Comparison of ENCODE assay signal across 10 cellular contexts in the genomic region with DNA sequence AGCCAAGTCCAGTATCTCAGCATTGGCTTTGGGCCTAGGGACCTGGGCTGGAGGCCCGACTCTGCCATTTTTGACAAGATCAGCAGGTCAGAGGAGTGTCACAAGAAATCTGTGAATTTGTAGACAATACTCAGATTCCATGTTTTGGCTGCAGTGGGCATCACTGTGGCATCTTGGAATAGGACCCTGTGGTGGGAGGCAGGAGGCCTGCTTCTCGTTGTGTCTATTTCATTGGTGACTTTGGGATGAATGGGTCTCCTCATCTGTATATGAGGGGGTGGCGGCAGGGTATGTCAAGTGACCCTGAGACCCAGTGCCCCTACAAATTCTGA. TPM values are rescaled to one million over a fixed set of nuclear protein-coding genes. Genes with fewer than 3 reads are reported as not detected.
DNase-seq lines count a peak whose midpoint lies in the region; ATAC-seq and TF ChIP-seq lines count a peak whose summit lies in the region.
"Had no signal": no experiment of that assay in that cellular context is flagged by ENCODE, and none has a peak within 500 bp of the region (broad histone marks: within the 10 kb centered on the region; RNA-seq: fewer than 3 reads in every experiment).

No MANE protein-coding gene starts in this region.

- no peak; the same call in 1 of the 2 replicates for TF ChIP-seq CTCF in PC-3 (conservative IDR thresholded peaks at IDR 0.05; ENCODE audit: low read depth, low read length)
- peak; percentile 7 for TF ChIP-seq CTCF in colonic mucosa (IDR thresholded peaks at IDR 0.05)
- no peak for TF ChIP-seq CTCF in left lung (IDR thresholded peaks at IDR 0.05)

- H3K27me3 ChIP-seq in PC-3 (ENCODE audit: low read length) (no peaks in the 10 kb centered on the region), colonic mucosa (no peaks in the 10 kb centered on the region), left lung (no peaks in the 10 kb centered on the region)
- H3K27me3 ChIP-seq: uterus had no signal

- H3K4me3 ChIP-seq in PC-3 (ENCODE audit: low read length) (no peak overlapping the region), colonic mucosa (no peak overlapping the region), left lung (peak overlapping the region in 1 of 2 donors; percentile 97)

- no peak overlapping the region for H3K9ac ChIP-seq in PC-3 (ENCODE audit: low read length)
- H3K9ac ChIP-seq in colonic mucosa (ENCODE audit: low read depth in 2 of 2, low read length in 2 of 2) = no peak overlapping the region

- no TSS peak for BruUV-seq in PC-3 (replicated peaks; lab: Mats Ljungman, UMichigan)

- intact Hi-C loops in activated naive CD4-positive, alpha-beta T cell treated with anti-CD3 and anti-CD28 coated beads for 36 hours (cut with micrococcal nuclease) = loop anchor here (10.0 kb wide), 2 partner anchors 130 to 330 kb away; a partner anchor contains a TSS
- intact Hi-C loops in PC-3 (cut with micrococcal nuclease) = loop anchor here (2.0 kb wide), 1 partner anchor 162 kb away; no protein-coding TSS in a partner anchor
- intact Hi-C loops in colonic mucosa (cut with DNase I) = loop anchor here (2.0 kb wide), 1 partner anchor 176 kb away; no protein-coding TSS in a partner anchor
- intact Hi-C loops in left lung (cut with DNase I) = loop anchor here (2.0 to 10.0 kb wide), 2 partner anchors 170 to 176 kb away; no protein-coding TSS in a partner anchor

- H3K27me3 Mint-ChIP-seq in activated naive CD4-positive, alpha-beta T cell treated with anti-CD3 and anti-CD28 coated beads for 36 hours (ENCODE audit: low read depth) = no peaks in the 10 kb centered on the region
- H3K27me3 Mint-ChIP-seq in stimulated activated naive CD8-positive, alpha-beta T cell treated with anti-CD3 and anti-CD28 coated beads, Interleukin-15, amount 100 ng/mL, for 72 hours = no peaks in the 10 kb centered on the region

- H3K79me2 ChIP-seq in PC-3 (ENCODE audit: low read length) = peaks cover 87% of the 10 kb centered on the region

- H3K36me3 ChIP-seq in PC-3 (ENCODE audit: low read depth, low read length) = peaks cover 42% of the 10 kb centered on the region
- H3K36me3 ChIP-seq in colonic mucosa = peaks cover 10% of the 10 kb centered on the region
- H3K36me3 ChIP-seq in left lung = peaks cover 0 to 44% of the 10 kb centered on the region in 2 donors
- H3K36me3 ChIP-seq: uterus had no signal

- H3K4me1 ChIP-seq in PC-3 (ENCODE audit: insufficient read depth, low read length) = peaks cover 33% of the 10 kb centered on the region
- H3K4me1 ChIP-seq in colonic mucosa = peaks cover 29% of the 10 kb centered on the region
- peaks cover 21 to 69% of the 10 kb centered on the region in 2 donors for H3K4me1 ChIP-seq in left lung

- no peak overlapping the region for H3K27ac Mint-ChIP-seq in activated naive CD4-positive, alpha-beta T cell treated with anti-CD3 and anti-CD28 coated beads for 36 hours
- peak overlapping the region in 1 of 2 donors; percentile 36 for H3K27ac Mint-ChIP-seq in stimulated activated naive CD8-positive, alpha-beta T cell treated with anti-CD3 and anti-CD28 coated beads, Interleukin-15, amount 100 ng/mL, for 72 hours

- peak overlapping the region; percentile 87 for H3K4me3 Mint-ChIP-seq in activated naive CD4-positive, alpha-beta T cell treated with anti-CD3 and anti-CD28 coated beads for 36 hours
- H3K4me3 Mint-ChIP-seq in stimulated activated naive CD8-positive, alpha-beta T cell treated with anti-CD3 and anti-CD28 coated beads, Interleukin-15, amount 100 ng/mL, for 72 hours = peak overlapping the region; percentile 83 to 94

- no peaks in the 10 kb centered on the region for H3F3A ChIP-seq in PC-3 (ENCODE audit: low read length, unreplicated experiment)

- H2AFZ ChIP-seq in PC-3 (ENCODE audit: low read length) = no peak overlapping the region

- CTCF ChIA-PET in activated naive CD4-positive, alpha-beta T cell treated with anti-CD3 and anti-CD28 coated beads for 36 hours (lab: Charles Lee) = interaction anchor here (0.8 to 3.9 kb wide), 6 partner anchors 11 to 180 kb away, joined by 3 to 38 read pairs (median 5); no protein-coding TSS in a partner anchor
- CTCF ChIA-PET in PC-3 (lab: Charles Lee) = interaction anchor here (1.9 kb wide), 1 partner anchor 176 kb away, joined by 7 read pairs; no protein-coding TSS in a partner anchor

- POLR2A ChIA-PET in PC-3 (lab: Charles Lee; ENCODE audit: unreplicated experiment) = no interaction called here

- no peak for ATAC-seq in PC-3
- no peak for ATAC-seq in stimulated activated naive CD8-positive, alpha-beta T cell treated with anti-CD3 and anti-CD28 coated beads, Interleukin-15, amount 100 ng/mL, for 72 hours
- ATAC-seq in left lung = no peak

- H3K4me2 ChIP-seq in PC-3 (ENCODE audit: low read length) = peak overlapping the region; percentile 23

- no peaks in the 10 kb centered on the region for H3K9me3 Mint-ChIP-seq in activated naive CD4-positive, alpha-beta T cell treated with anti-CD3 and anti-CD28 coated beads for 36 hours
- H3K9me3 Mint-ChIP-seq in stimulated activated naive CD8-positive, alpha-beta T cell treated with anti-CD3 and anti-CD28 coated beads, Interleukin-15, amount 100 ng/mL, for 72 hours = no peaks in the 10 kb centered on the region

- H3K4me1 Mint-ChIP-seq in activated naive CD4-positive, alpha-beta T cell treated with anti-CD3 and anti-CD28 coated beads for 36 hours (ENCODE audit: low read depth) = peaks cover 44% of the 10 kb centered on the region
- H3K4me1 Mint-ChIP-seq in stimulated activated naive CD8-positive, alpha-beta T cell treated with anti-CD3 and anti-CD28 coated beads, Interleukin-15, amount 100 ng/mL, for 72 hours = peaks cover 74% of the 10 kb centered on the region

- peaks cover 69% of the 10 kb centered on the region for H4K20me1 ChIP-seq in PC-3 (ENCODE audit: low read length)

- H3K27ac ChIP-seq in PC-3 (ENCODE audit: low read length) (no peak overlapping the region), colonic mucosa (no peak overlapping the region), left lung (no peak overlapping the region)

- H3K36me3 Mint-ChIP-seq in activated naive CD4-positive, alpha-beta T cell treated with anti-CD3 and anti-CD28 coated beads for 36 hours (ENCODE audit: low read depth) = peaks cover 12% of the 10 kb centered on the region

- no peaks in the 10 kb centered on the region for H3K9me3 ChIP-seq in PC-3 (ENCODE audit: low read length)
- H3K9me3 ChIP-seq in colonic mucosa = no peaks in the 10 kb centered on the region
- H3K9me3 ChIP-seq in left lung = no peaks in the 10 kb centered on the region
- H3K9me3 ChIP-seq: uterus had no signal

- DNase-seq in activated naive CD4-positive, alpha-beta T cell treated with anti-CD3 and anti-CD28 coated beads for 36 hours = no peak
- no peak for DNase-seq in activated naive CD4-positive, alpha-beta T cell treated with anti-CD3 and anti-CD28 coated beads, Interleukin-2, amount 50 U/mL, for 16 hours
- DNase-seq in PC-3 = no peak
- no peak for DNase-seq in colonic mucosa
- DNase-seq in stimulated activated naive CD8-positive, alpha-beta T cell treated with anti-CD3 and anti-CD28 coated beads, Interleukin-15, amount 100 ng/mL, for 72 hours = no peak
- DNase-seq in SW 1271 (lab: John Stamatoyannopoulos, UW) = no peak
- DNase-seq in SHP77 (lab: John Stamatoyannopoulos, UW) = no peak
- no peak for DNase-seq in left lung

- H3K9me2 ChIP-seq in PC-3 (replicated peaks; ENCODE audit: low read length) = no peaks in the 10 kb centered on the region

RNA-seq across cellular contexts. Expression of a gene that starts 3.3 kb away (rescaled TPM):
- 1 to 10 TPM; 7.4 to 8.7 TPM for total RNA-seq in activated naive CD4-positive, alpha-beta T cell treated with anti-CD3 and anti-CD28 coated beads for 36 hours
- total RNA-seq in PC-3 (2014; rRNA removed) = 23.8 and 31.0 TPM in 2 replicates
- 10 to 100 TPM; 22.3 to 27.3 TPM for total RNA-seq in colonic mucosa
- total RNA-seq in left lung = 10 to 100 TPM; 19.9 to 35.7 TPM

RNA-seq across cellular contexts. Expression of a gene that starts 53.1 kb away (rescaled TPM):
- total RNA-seq in activated naive CD4-positive, alpha-beta T cell treated with anti-CD3 and anti-CD28 coated beads for 36 hours = under 1 TPM in 1 of 2 experiments, not detected in 1; 0.10 TPM
- total RNA-seq in PC-3 (2014; rRNA removed) = not detected in 2 replicates
- total RNA-seq in colonic mucosa = not detected
- not detected for total RNA-seq in left lung
- total RNA-seq: frontal cortex, uterus had no signal
